In genomic region chr4:60134106-60134505, GRCh38 we compare ENCODE assay signal across 25 cellular contexts.
DNase-seq lines count a peak whose midpoint lies in the region; ATAC-seq and TF ChIP-seq lines count a peak whose summit lies in the region.
"Had no signal": no experiment of that assay in that cellular context is flagged by ENCODE, and none has a peak within 500 bp of the region (broad histone marks: within the 10 kb centered on the region; RNA-seq: fewer than 3 reads in every experiment).

No MANE protein-coding gene starts in this region.

- CTCF ChIA-PET in PC-3 (lab: Charles Lee), result no interaction called here

- H3K4me1 ChIP-seq in PC-3 (ENCODE audit: insufficient read depth, low read length) (peaks cover 9% of the 10 kb centered on the region; the same call in 1 of the 2 replicates), smooth muscle cell (ENCODE audit: low read depth) (no peaks in the 10 kb centered on the region), hepatocyte (ENCODE audit: insufficient read depth) (no peaks in the 10 kb centered on the region)
- H3K4me1 ChIP-seq: BLaER1 had no signal

- no peaks in the 10 kb centered on the region for H3K27me3 Mint-ChIP-seq in stimulated activated naive B cell treated with anti-CD40 and anti-IgM and Interleukin-4, amounts not matched to agents 10 μg/mL and 1 μg/mL and 100 μg/mL, for 72 hours
- H3K27me3 Mint-ChIP-seq: CD4-positive, alpha-beta T cell had no signal

- no peaks in the 10 kb centered on the region for H3K4me1 Mint-ChIP-seq in stimulated activated naive B cell treated with anti-CD40 and anti-IgM and Interleukin-4, amounts not matched to agents 10 μg/mL and 1 μg/mL and 100 μg/mL, for 72 hours
- H3K4me1 Mint-ChIP-seq: GM23338 had no signal

- no peaks in the 10 kb centered on the region for H3K27me3 ChIP-seq in PC-3 (ENCODE audit: low read length)
- no peaks in the 10 kb centered on the region for H3K27me3 ChIP-seq in smooth muscle cell (ENCODE audit: low read depth)
- no peaks in the 10 kb centered on the region for H3K27me3 ChIP-seq in hepatocyte
- H3K27me3 ChIP-seq: BLaER1 had no signal

- peak overlapping the region; percentile 11 for H3K4me2 ChIP-seq in PC-3 (ENCODE audit: low read length)
- peak overlapping the region; percentile 65 for H3K4me2 ChIP-seq in smooth muscle cell
- H3K4me2 ChIP-seq in hepatocyte, result no peak overlapping the region
- H3K4me2 ChIP-seq: BLaER1, GM23338, PC-9 had no signal

- H3K4me3 ChIP-seq in PC-3 (ENCODE audit: low read length) (no peak overlapping the region), choroid plexus epithelial cell (ENCODE audit: low read depth, low read length) (no peak overlapping the region), smooth muscle cell (no peak overlapping the region), hepatocyte (no peak overlapping the region)
- H3K4me3 ChIP-seq: BLaER1, GM23338, HAP-1, K562, PC-9 had no signal

- H3K27ac ChIP-seq in PC-3 (ENCODE audit: low read length) (no peak overlapping the region), smooth muscle cell (ENCODE audit: low read depth) (peak overlapping the region; percentile 82), hepatocyte (no peak overlapping the region)
- H3K27ac ChIP-seq: BLaER1, HL-60, PC-9 had no signal

- H2AFZ ChIP-seq in PC-3 (ENCODE audit: low read length), result no peak overlapping the region
- H2AFZ ChIP-seq in smooth muscle cell (ENCODE audit: low read depth), result no peak overlapping the region
- H2AFZ ChIP-seq in hepatocyte, result no peak overlapping the region
- H2AFZ ChIP-seq: GM23338, PC-9 had no signal

- BruUV-seq in PC-3 (replicated peaks; lab: Mats Ljungman, UMichigan), result no TSS peak

- no peak overlapping the region for H3K9ac ChIP-seq in PC-3 (ENCODE audit: low read length)
- peak overlapping the region; percentile 70 for H3K9ac ChIP-seq in smooth muscle cell (ENCODE audit: low read depth)
- H3K9ac ChIP-seq: BLaER1 had no signal

- H3K27ac Mint-ChIP-seq in stimulated activated naive B cell treated with anti-CD40 and anti-IgM and Interleukin-4, amounts not matched to agents 10 μg/mL and 1 μg/mL and 100 μg/mL, for 72 hours, result no peak overlapping the region
- H3K27ac Mint-ChIP-seq: CD4-positive, alpha-beta T cell; GM23338 had no signal

- no peaks in the 10 kb centered on the region for H3K9me3 Mint-ChIP-seq in stimulated activated naive B cell treated with anti-CD40 and anti-IgM and Interleukin-4, amounts not matched to agents 10 μg/mL and 1 μg/mL and 100 μg/mL, for 72 hours
- H3K9me3 Mint-ChIP-seq: GM23338 had no signal

- H3F3A ChIP-seq in PC-3 (ENCODE audit: low read length, unreplicated experiment) (no peaks in the 10 kb centered on the region), smooth muscle cell (ENCODE audit: low read depth) (no peaks in the 10 kb centered on the region)

- H3K79me2 ChIP-seq in PC-3 (ENCODE audit: low read length) (no peaks in the 10 kb centered on the region), smooth muscle cell (ENCODE audit: low read depth) (no peaks in the 10 kb centered on the region), hepatocyte (no peaks in the 10 kb centered on the region)

- H3K4me3 Mint-ChIP-seq in stimulated activated naive B cell treated with anti-CD40 and anti-IgM and Interleukin-4, amounts not matched to agents 10 μg/mL and 1 μg/mL and 100 μg/mL, for 72 hours, result no peak overlapping the region
- H3K4me3 Mint-ChIP-seq: CD4-positive, alpha-beta T cell; GM23338 had no signal

- TF ChIP-seq CTCF in PC-3 (conservative IDR thresholded peaks at IDR 0.05; ENCODE audit: low read depth, low read length) (no peak), choroid plexus epithelial cell (conservative IDR thresholded peaks at IDR 0.05; ENCODE audit: low read depth, low read length) (no peak), smooth muscle cell (IDR thresholded peaks at IDR 0.05; ENCODE audit: borderline replicate concordance, insufficient read depth, poor library complexity, severe bottlenecking) (no peak), hepatocyte (IDR thresholded peaks at IDR 0.05; ENCODE audit: poor library complexity) (no peak)

- 50% methylated on average over 7 of the region's 7 CpGs for WGBS in smooth muscle cell (ENCODE audit: low lambda C conversion rate)
- 90% methylated on average over 7 of the region's 7 CpGs for WGBS in hepatocyte (ENCODE audit: low lambda C conversion rate, missing lambda C conversion rate)

- H3K36me3 ChIP-seq in PC-3 (ENCODE audit: low read depth, low read length) (no peaks in the 10 kb centered on the region), smooth muscle cell (ENCODE audit: low read depth) (no peaks in the 10 kb centered on the region), hepatocyte (replicated peaks; ENCODE audit: insufficient read depth, low read depth) (no peaks in the 10 kb centered on the region)
- H3K36me3 ChIP-seq: BLaER1, HAP-1 had no signal

- no peaks in the 10 kb centered on the region for H3K9me3 ChIP-seq in PC-3 (ENCODE audit: low read length)
- H3K9me3 ChIP-seq in smooth muscle cell (replicated peaks; ENCODE audit: low read depth), result no peaks in the 10 kb centered on the region
- H3K9me3 ChIP-seq in hepatocyte (ENCODE audit: low read depth), result no peaks in the 10 kb centered on the region
- H3K9me3 ChIP-seq: BLaER1, HAP-1 had no signal

- H3K9me2 ChIP-seq in PC-3 (replicated peaks; ENCODE audit: low read length) (no peaks in the 10 kb centered on the region), hepatocyte (replicated peaks; ENCODE audit: insufficient read depth) (no peaks in the 10 kb centered on the region)

- POLR2A ChIA-PET in PC-3 (lab: Charles Lee; ENCODE audit: unreplicated experiment), result no interaction called here

- H3K36me3 Mint-ChIP-seq in stimulated activated naive B cell treated with anti-CD40 and anti-IgM and Interleukin-4, amounts not matched to agents 10 μg/mL and 1 μg/mL and 100 μg/mL, for 72 hours, result no peaks in the 10 kb centered on the region

- intact Hi-C loops in PC-3 (cut with micrococcal nuclease), result no loop called here

- no peak for ATAC-seq in PC-3
- ATAC-seq in stimulated activated naive B cell treated with anti-CD40 and anti-IgM and Interleukin-4, amounts not matched to agents 10 μg/mL and 1 μg/mL and 100 μg/mL, for 72 hours (replicated peaks), result no peak
- ATAC-seq: GM23338, HepG2, K562 had no signal

- H4K20me1 ChIP-seq in PC-3 (ENCODE audit: low read length) (no peaks in the 10 kb centered on the region), smooth muscle cell (ENCODE audit: low read depth) (no peaks in the 10 kb centered on the region), hepatocyte (ENCODE audit: insufficient read depth, poor library complexity, severe bottlenecking) (no peaks in the 10 kb centered on the region)
- H4K20me1 ChIP-seq: BLaER1 had no signal

- DNase-seq in ELR (ENCODE audit: low read depth), result peak; percentile 43
- DNase-seq in PC-3, result peak; percentile 14
- DNase-seq in choroid plexus epithelial cell (ENCODE audit: low read depth), result peak; percentile 40
- no peak for DNase-seq in smooth muscle cell (lab: John Stamatoyannopoulos, UW; ENCODE audit: unreplicated experiment)
- DNase-seq in stimulated activated naive B cell treated with anti-CD40 and anti-IgM and Interleukin-4, amounts not matched to agents 10 μg/mL and 1 μg/mL and 100 μg/mL, for 72 hours, result no peak
- DNase-seq in UCSD-AML1 (lab: John Stamatoyannopoulos, UW; ENCODE audit: unreplicated experiment), result no peak
- no peak for DNase-seq in hepatocyte (ENCODE audit: low spot score)
- DNase-seq: CD4-positive, alpha-beta T cell; COR-L47; DMS 273 treated with DMSO at 0.1 percent for 48 hours; DMS79 treated with DMSO at 0.1 percent for 48 hours; NCI-H1092 treated with DMSO at 0.1 percent for 48 hours; NCI-H1436 treated with DMSO at 0.1 percent for 48 hours; NCI-H1930; NCI-H510A treated with DMSO at 0.1 percent for 48 hours; NCI-H774; PC-9; RPMI8226; SHP77 had no signal

Comparison
In these comparisons a context has a peak if more than half of its experiments do, and no peak if none do; other contexts are left out.
1. DNase-seq: peak in ELR (single experiment), PC-3 (single experiment) and choroid plexus epithelial cell (single experiment); none in smooth muscle cell (single experiment), stimulated activated naive B cell treated with anti-CD40 and anti-IgM and Interleukin-4, amounts not matched to agents 10 μg/mL and 1 μg/mL and 100 μg/mL, for 72 hours (single experiment), UCSD-AML1 (single experiment) and hepatocyte (single experiment).